12 cellular contexts compared by ENCODE assay signal in the genomic region with DNA sequence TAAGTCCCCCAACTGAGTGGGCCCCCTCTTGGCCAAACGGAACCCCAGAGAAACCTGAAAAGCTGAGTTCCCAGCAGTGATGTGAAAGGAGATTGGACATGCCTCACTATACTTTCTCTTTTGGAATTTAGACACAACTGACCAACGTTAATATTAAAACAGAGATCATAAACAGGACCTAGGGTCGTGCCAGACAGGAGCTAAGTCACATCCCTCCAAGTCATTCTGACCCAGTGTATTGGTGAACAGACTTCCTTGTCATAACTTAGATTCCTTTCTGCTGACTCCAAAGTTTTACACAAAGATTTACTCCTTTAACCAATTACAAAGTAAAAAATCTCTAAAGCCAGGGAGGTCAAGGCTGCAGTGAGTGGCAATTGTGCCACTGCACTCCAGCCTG. TPM values are rescaled to one million over a fixed set of nuclear protein-coding genes. Genes with fewer than 3 reads are reported as not detected.
DNase-seq lines count a peak whose midpoint lies in the region; ATAC-seq, FAIRE-seq and TF ChIP-seq lines count a peak whose summit lies in the region.
"Had no signal": no experiment of that assay in that cellular context is flagged by ENCODE, and none has a peak within 500 bp of the region (broad histone marks: within the 10 kb centered on the region; RNA-seq: fewer than 3 reads in every experiment).

No MANE protein-coding gene starts in this region.

- intact Hi-C loops in activated CD4-positive, alpha-beta T cell treated with anti-CD3 and anti-CD28 coated beads, Interleukin-2, amount 10 ng/mL, durations not matched to agents 24 days and 14 days (cut with micrococcal nuclease) = loop anchor here (10.0 kb wide), 1 partner anchor 48 kb away; the partner anchor contains the start of gene UXS1
- intact Hi-C loops in pancreas (cut with DNase I) = no loop called here

- peaks cover 65% of the 10 kb centered on the region for H3K36me3 Mint-ChIP-seq in activated CD4-positive, alpha-beta T cell treated with anti-CD3 and anti-CD28 coated beads, Interleukin-2, amount 10 ng/mL, durations not matched to agents 24 days and 14 days (ENCODE audit: low read depth)
- H3K36me3 Mint-ChIP-seq in effector memory CD8-positive, alpha-beta T cell (ENCODE audit: insufficient read depth) = peaks cover 28% of the 10 kb centered on the region

- FAIRE-seq in RCC 7860 (lab: Jason Lieb, UNC) (peak; percentile 98), pancreas (lab: Jason Lieb, UNC) (no peak)

- H3K4me1 ChIP-seq in pancreas = no peaks in the 10 kb centered on the region
- H3K4me1 ChIP-seq: BE2C had no signal

- H3K4me3 Mint-ChIP-seq in activated CD4-positive, alpha-beta T cell treated with anti-CD3 and anti-CD28 coated beads, Interleukin-2, amount 10 ng/mL, durations not matched to agents 24 days and 14 days = no peak overlapping the region
- H3K4me3 Mint-ChIP-seq in effector memory CD8-positive, alpha-beta T cell = peak overlapping the region in 1 of 2 donors; percentile 59

- peaks cover 39% of the 10 kb centered on the region for H3K4me1 Mint-ChIP-seq in activated CD4-positive, alpha-beta T cell treated with anti-CD3 and anti-CD28 coated beads, Interleukin-2, amount 10 ng/mL, durations not matched to agents 24 days and 14 days
- H3K4me1 Mint-ChIP-seq in effector memory CD8-positive, alpha-beta T cell (ENCODE audit: low read depth in 2 of 2) = peaks cover 25 to 58% of the 10 kb centered on the region in 2 donors

- no peaks in the 10 kb centered on the region for H3K27me3 ChIP-seq in pancreas
- H3K27me3 ChIP-seq: BE2C had no signal

- no peak for ATAC-seq in effector memory CD8-positive, alpha-beta T cell (replicated peaks)
- ATAC-seq in pancreas (peak; percentile 16 to 68 (median 43)), GM18517 (IDR thresholded peaks at IDR 0.05; ENCODE audit: unreplicated experiment) (no peak)
- ATAC-seq: right cardiac atrium had no signal

- no peaks in the 10 kb centered on the region for H3K27me3 Mint-ChIP-seq in activated CD4-positive, alpha-beta T cell treated with anti-CD3 and anti-CD28 coated beads, Interleukin-2, amount 10 ng/mL, durations not matched to agents 24 days and 14 days
- H3K27me3 Mint-ChIP-seq in effector memory CD8-positive, alpha-beta T cell = no peaks in the 10 kb centered on the region
- H3K27me3 Mint-ChIP-seq: stimulated activated naive CD8-positive, alpha-beta T cell treated with anti-CD3 and anti-CD28 coated beads, Interleukin-15, amount 100 ng/mL, for 72 hours had no signal

- H3K9me3 Mint-ChIP-seq in activated CD4-positive, alpha-beta T cell treated with anti-CD3 and anti-CD28 coated beads, Interleukin-2, amount 10 ng/mL, durations not matched to agents 24 days and 14 days = no peaks in the 10 kb centered on the region
- no peaks in the 10 kb centered on the region for H3K9me3 Mint-ChIP-seq in effector memory CD8-positive, alpha-beta T cell
- H3K9me3 Mint-ChIP-seq: stimulated activated naive CD8-positive, alpha-beta T cell treated with anti-CD3 and anti-CD28 coated beads, Interleukin-15, amount 100 ng/mL, for 72 hours had no signal

- H3K36me3 ChIP-seq in pancreas = no peaks in the 10 kb centered on the region
- H3K36me3 ChIP-seq: BE2C had no signal

- H3K27ac ChIP-seq in pancreas = peak overlapping the region in 1 of 4 donors; percentile 52

- no peak overlapping the region for H3K4me3 ChIP-seq in pancreas

- H3K9me3 ChIP-seq in pancreas = no peaks in the 10 kb centered on the region
- H3K9me3 ChIP-seq: BE2C had no signal

- H3K27ac Mint-ChIP-seq in activated CD4-positive, alpha-beta T cell treated with anti-CD3 and anti-CD28 coated beads, Interleukin-2, amount 10 ng/mL, durations not matched to agents 24 days and 14 days = peak overlapping the region; percentile 42
- peak overlapping the region; percentile 52 to 84 for H3K27ac Mint-ChIP-seq in effector memory CD8-positive, alpha-beta T cell

- DNase-seq in activated CD4-positive, alpha-beta T cell treated with anti-CD3 and anti-CD28 coated beads, Interleukin-2, amount 10 ng/mL, durations not matched to agents 24 days and 14 days = no peak
- no peak for DNase-seq in activated CD4-positive, alpha-beta T cell treated with anti-CD3 and anti-CD28 coated beads for 48 hours
- DNase-seq in RCC 7860 (ENCODE audit: low spot score) (peak; percentile 97), pancreas (no peak), mucosa of gallbladder (ENCODE audit: low spot score) (no peak), NCI-H524 (lab: John Stamatoyannopoulos, UW) (no peak)
- DNase-seq in effector memory CD8-positive, alpha-beta T cell = no peak
- DNase-seq: BE2C, NCI-H146, right cardiac atrium had no signal

- 61 to 62% methylated on average over 3 of the region's 3 CpGs for WGBS in pancreas, 2 donors

- no peak for TF ChIP-seq CTCF in pancreas (IDR thresholded peaks at IDR 0.05)

RNA-seq across cellular contexts. Expression of gene UXS1, which starts 46.9 kb away (rescaled TPM):
- total RNA-seq in activated CD4-positive, alpha-beta T cell treated with anti-CD3 and anti-CD28 coated beads, Interleukin-2, amount 10 ng/mL, durations not matched to agents 24 days and 14 days = 34.9 and 37.6 TPM in 2 replicates
- 10 to 100 TPM in 4 of 6 donors, 1 to 10 TPM in 2; 7.7 to 23.6 (median 10.8) TPM for total RNA-seq in pancreas
- polyA plus RNA-seq in pancreas = 10 to 100 TPM in 1 of 2 donors, 1 to 10 TPM in 1; 4.3 to 10.8 TPM
- total RNA-seq in mucosa of gallbladder = 45.8 TPM

Comparison
In these comparisons a context has a peak if more than half of its experiments do, and no peak if none do; other contexts are left out.
1. ATAC-seq: peak in pancreas (4 of 4); none in effector memory CD8-positive, alpha-beta T cell (single experiment) and GM18517 (single experiment).